ENCODE assay signal across 1 cellular context in the genomic region with DNA sequence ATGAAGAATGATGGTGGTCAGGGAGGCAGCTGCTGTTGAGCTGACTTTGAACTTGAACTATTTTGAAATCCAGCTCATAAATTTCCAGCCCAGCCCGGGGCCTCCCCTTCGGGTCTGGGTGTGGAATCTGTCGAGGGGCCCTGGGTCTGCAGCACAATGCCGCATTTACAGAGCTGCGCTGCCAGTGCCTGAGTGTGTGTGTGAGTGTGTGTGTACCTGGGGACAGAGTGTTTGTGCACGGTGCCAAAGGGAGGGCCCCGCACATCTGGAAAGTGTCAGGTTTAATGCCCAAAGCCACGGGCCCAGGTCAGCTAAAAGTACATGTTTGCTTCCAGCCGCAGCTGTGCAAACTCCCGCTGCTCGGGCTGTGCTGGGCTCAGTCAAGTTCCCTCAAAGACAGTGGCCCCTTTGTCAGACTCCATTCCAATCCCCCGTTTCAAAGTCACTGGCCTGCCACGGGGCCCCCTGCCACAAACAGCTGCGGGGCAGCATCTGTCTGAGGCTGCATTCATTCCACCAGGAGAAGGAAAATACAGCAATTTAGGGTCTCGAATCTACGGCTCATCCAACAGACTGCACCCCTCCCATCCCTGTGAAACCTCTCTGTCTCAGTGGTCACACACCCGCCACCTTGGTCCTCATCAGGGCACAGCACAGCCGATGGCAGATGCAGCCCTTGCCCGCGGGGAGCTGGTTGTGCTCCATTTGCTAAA.
TF ChIP-seq lines count a peak whose summit lies in the region.

No MANE protein-coding gene starts in this region.

TF ChIP-seq in GM23338, 12 proteins besides CTCF, POLR2A, EP300 and RAD21:
- TF ChIP-seq, protein P1, sequence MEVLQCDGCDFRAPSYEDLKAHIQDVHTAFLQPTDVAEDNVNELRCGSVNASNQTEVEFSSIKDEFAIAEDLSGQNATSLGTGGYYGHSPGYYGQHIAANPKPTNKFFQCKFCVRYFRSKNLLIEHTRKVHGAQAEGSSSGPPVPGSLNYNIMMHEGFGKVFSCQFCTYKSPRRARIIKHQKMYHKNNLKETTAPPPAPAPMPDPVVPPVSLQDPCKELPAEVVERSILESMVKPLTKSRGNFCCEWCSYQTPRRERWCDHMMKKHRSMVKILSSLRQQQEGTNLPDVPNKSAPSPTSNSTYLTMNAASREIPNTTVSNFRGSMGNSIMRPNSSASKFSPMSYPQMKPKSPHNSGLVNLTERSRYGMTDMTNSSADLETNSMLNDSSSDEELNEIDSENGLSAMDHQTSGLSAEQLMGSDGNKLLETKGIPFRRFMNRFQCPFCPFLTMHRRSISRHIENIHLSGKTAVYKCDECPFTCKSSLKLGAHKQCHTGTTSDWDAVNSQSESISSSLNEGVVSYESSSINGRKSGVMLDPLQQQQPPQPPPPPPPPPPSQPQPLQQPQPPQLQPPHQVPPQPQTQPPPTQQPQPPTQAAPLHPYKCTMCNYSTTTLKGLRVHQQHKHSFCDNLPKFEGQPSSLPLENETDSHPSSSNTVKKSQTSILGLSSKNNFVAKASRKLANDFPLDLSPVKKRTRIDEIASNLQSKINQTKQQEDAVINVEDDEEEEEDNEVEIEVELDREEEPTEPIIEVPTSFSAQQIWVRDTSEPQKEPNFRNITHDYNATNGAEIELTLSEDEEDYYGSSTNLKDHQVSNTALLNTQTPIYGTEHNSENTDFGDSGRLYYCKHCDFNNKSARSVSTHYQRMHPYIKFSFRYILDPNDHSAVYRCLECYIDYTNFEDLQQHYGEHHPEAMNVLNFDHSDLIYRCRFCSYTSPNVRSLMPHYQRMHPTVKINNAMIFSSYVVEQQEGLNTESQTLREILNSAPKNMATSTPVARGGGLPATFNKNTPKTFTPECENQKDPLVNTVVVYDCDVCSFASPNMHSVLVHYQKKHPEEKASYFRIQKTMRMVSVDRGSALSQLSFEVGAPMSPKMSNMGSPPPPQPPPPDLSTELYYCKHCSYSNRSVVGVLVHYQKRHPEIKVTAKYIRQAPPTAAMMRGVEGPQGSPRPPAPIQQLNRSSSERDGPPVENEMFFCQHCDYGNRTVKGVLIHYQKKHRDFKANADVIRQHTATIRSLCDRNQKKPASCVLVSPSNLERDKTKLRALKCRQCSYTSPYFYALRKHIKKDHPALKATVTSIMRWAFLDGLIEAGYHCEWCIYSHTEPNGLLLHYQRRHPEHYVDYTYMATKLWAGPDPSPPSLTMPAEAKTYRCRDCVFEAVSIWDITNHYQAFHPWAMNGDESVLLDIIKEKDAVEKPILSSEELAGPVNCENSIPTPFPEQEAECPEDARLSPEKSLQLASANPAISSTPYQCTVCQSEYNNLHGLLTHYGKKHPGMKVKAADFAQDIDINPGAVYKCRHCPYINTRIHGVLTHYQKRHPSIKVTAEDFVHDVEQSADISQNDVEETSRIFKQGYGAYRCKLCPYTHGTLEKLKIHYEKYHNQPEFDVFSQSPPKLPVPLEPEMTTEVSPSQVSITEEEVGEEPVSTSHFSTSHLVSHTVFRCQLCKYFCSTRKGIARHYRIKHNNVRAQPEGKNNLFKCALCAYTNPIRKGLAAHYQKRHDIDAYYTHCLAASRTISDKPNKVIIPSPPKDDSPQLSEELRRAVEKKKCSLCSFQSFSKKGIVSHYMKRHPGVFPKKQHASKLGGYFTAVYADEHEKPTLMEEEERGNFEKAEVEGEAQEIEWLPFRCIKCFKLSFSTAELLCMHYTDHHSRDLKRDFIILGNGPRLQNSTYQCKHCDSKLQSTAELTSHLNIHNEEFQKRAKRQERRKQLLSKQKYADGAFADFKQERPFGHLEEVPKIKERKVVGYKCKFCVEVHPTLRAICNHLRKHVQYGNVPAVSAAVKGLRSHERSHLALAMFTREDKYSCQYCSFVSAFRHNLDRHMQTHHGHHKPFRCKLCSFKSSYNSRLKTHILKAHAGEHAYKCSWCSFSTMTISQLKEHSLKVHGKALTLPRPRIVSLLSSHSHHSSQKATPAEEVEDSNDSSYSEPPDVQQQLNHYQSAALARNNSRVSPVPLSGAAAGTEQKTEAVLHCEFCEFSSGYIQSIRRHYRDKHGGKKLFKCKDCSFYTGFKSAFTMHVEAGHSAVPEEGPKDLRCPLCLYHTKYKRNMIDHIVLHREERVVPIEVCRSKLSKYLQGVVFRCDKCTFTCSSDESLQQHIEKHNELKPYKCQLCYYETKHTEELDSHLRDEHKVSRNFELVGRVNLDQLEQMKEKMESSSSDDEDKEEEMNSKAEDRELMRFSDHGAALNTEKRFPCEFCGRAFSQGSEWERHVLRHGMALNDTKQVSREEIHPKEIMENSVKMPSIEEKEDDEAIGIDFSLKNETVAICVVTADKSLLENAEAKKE (CRISPR knock-in tag; IDR thresholded peaks at IDR 0.05), result no peak
- TF ChIP-seq, protein P2, sequence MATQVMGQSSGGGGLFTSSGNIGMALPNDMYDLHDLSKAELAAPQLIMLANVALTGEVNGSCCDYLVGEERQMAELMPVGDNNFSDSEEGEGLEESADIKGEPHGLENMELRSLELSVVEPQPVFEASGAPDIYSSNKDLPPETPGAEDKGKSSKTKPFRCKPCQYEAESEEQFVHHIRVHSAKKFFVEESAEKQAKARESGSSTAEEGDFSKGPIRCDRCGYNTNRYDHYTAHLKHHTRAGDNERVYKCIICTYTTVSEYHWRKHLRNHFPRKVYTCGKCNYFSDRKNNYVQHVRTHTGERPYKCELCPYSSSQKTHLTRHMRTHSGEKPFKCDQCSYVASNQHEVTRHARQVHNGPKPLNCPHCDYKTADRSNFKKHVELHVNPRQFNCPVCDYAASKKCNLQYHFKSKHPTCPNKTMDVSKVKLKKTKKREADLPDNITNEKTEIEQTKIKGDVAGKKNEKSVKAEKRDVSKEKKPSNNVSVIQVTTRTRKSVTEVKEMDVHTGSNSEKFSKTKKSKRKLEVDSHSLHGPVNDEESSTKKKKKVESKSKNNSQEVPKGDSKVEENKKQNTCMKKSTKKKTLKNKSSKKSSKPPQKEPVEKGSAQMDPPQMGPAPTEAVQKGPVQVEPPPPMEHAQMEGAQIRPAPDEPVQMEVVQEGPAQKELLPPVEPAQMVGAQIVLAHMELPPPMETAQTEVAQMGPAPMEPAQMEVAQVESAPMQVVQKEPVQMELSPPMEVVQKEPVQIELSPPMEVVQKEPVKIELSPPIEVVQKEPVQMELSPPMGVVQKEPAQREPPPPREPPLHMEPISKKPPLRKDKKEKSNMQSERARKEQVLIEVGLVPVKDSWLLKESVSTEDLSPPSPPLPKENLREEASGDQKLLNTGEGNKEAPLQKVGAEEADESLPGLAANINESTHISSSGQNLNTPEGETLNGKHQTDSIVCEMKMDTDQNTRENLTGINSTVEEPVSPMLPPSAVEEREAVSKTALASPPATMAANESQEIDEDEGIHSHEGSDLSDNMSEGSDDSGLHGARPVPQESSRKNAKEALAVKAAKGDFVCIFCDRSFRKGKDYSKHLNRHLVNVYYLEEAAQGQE (IDR thresholded peaks at IDR 0.05; ENCODE audit: unreplicated experiment), result no peak
- TF ChIP-seq ZNF114 (CRISPR knock-in tag; IDR thresholded peaks at IDR 0.05), result no peak
- TF ChIP-seq STAT1 (IDR thresholded peaks at IDR 0.05; ENCODE audit: unreplicated experiment), result no peak
